Comparison of ENCODE assay signal across 17 cellular contexts in genomic region chr15:99605490-99605931, GRCh38. TPM values are rescaled to one million over a fixed set of nuclear protein-coding genes. Genes with fewer than 3 reads are reported as not detected.
DNase-seq lines count a peak whose midpoint lies in the region; ATAC-seq, FAIRE-seq and TF ChIP-seq lines count a peak whose summit lies in the region.
"Had no signal": no experiment of that assay in that cellular context is flagged by ENCODE, and none has a peak within 500 bp of the region (broad histone marks: within the 10 kb centered on the region; RNA-seq: fewer than 3 reads in every experiment).

No MANE protein-coding gene starts in this region.

- H3F3A ChIP-seq in neural progenitor cell (ENCODE audit: low read depth), result no peaks in the 10 kb centered on the region

- ATAC-seq in esophagus mucosa, result peak; percentile 74
- no peak for ATAC-seq in GM21515 (IDR thresholded peaks at IDR 0.05; ENCODE audit: unreplicated experiment)
- ATAC-seq in naive thymus-derived CD8-positive, alpha-beta T cell, result no peak

- TF ChIP-seq EP300 in esophagus muscularis mucosa (IDR thresholded peaks at IDR 0.05), result no peak

- no peak for TF ChIP-seq POLR2A in esophagus muscularis mucosa (IDR thresholded peaks at IDR 0.05; ENCODE audit: low read depth)

- peaks cover 26% of the 10 kb centered on the region for H3K9me3 Mint-ChIP-seq in neural progenitor cell
- H3K9me3 Mint-ChIP-seq in naive thymus-derived CD8-positive, alpha-beta T cell, result peaks cover 0 to under 1% (median 0%) of the 10 kb centered on the region in 9 donors

- H3K9me3 ChIP-seq in neural progenitor cell (ENCODE audit: low read depth) (no peaks in the 10 kb centered on the region), esophagus muscularis mucosa (no peaks in the 10 kb centered on the region)

- CTCF ChIA-PET in RWPE1 (lab: Yijun Ruan, JAX), result interaction anchor here (0.6 to 1.8 kb wide), 5 partner anchors 17 to 1184 kb away, joined by 3 to 7 read pairs (median 4); no protein-coding TSS in a partner anchor

- H3K27ac ChIP-seq in RWPE1 (peak overlapping the region; percentile 90), neural progenitor cell (peak overlapping the region; percentile 56), esophagus muscularis mucosa (replicated peaks in 1 of 4) (no peak overlapping the region)
- H3K27ac ChIP-seq: C4-2B had no signal

- no peak overlapping the region for H3K9ac ChIP-seq in neural progenitor cell

- intact Hi-C loops in esophagus muscularis mucosa (cut with DNase I), result no loop called here

- TF ChIP-seq CTCF in RWPE1 (conservative IDR thresholded peaks at IDR 0.05; ENCODE audit: low read depth) (no peak), neural progenitor cell (IDR thresholded peaks at IDR 0.05) (no peak), esophagus muscularis mucosa (IDR thresholded peaks at IDR 0.05) (no peak)

- no peak overlapping the region for H3K4me2 ChIP-seq in neural progenitor cell

- no peak overlapping the region for H3K4me3 Mint-ChIP-seq in neural progenitor cell
- no peak overlapping the region for H3K4me3 Mint-ChIP-seq in naive thymus-derived CD8-positive, alpha-beta T cell

- H3K36me3 Mint-ChIP-seq in neural progenitor cell, result peaks cover 37% of the 10 kb centered on the region
- H3K36me3 Mint-ChIP-seq in naive thymus-derived CD8-positive, alpha-beta T cell, result peaks cover 0 to 37% (median 18%) of the 10 kb centered on the region in 3 donors

- H3K79me2 ChIP-seq in neural progenitor cell (ENCODE audit: low read depth), result peaks cover 92% of the 10 kb centered on the region

- H3K27me3 ChIP-seq in neural progenitor cell (no peaks in the 10 kb centered on the region), esophagus muscularis mucosa (no peaks in the 10 kb centered on the region)

- POLR2A ChIA-PET in RWPE1 (lab: Yijun Ruan, JAX; ENCODE audit: low non-redundant PET), result interaction anchor here (0.6 kb wide), 1 partner anchor 9 kb away, joined by 5 read pairs; no protein-coding TSS in a partner anchor
- POLR2A ChIA-PET in naive thymus-derived CD8-positive, alpha-beta T cell (lab: Charles Lee), result interaction anchor here (0.5 to 0.6 kb wide), 2 partner anchors 100 to 321 kb away, joined by 3 read pairs; no protein-coding TSS in a partner anchor

- H3K4me1 ChIP-seq in neural progenitor cell (no peaks in the 10 kb centered on the region), esophagus muscularis mucosa (peaks cover 28 to 48% (median 42%) of the 10 kb centered on the region in 4 donors)

- peak overlapping the region; percentile 76 for H3K27ac Mint-ChIP-seq in neural progenitor cell
- H3K27ac Mint-ChIP-seq in naive thymus-derived CD8-positive, alpha-beta T cell, result peak overlapping the region in 1 of 10 donors; percentile 40

- H3K36me3 ChIP-seq in neural progenitor cell (peaks cover 5% of the 10 kb centered on the region), esophagus muscularis mucosa (peaks cover 0 to under 1% (median under 1%) of the 10 kb centered on the region in 4 donors)

- peaks cover 3% of the 10 kb centered on the region for H3K4me1 Mint-ChIP-seq in neural progenitor cell
- peaks cover 26 to 80% (median 64%) of the 10 kb centered on the region in 4 donors for H3K4me1 Mint-ChIP-seq in naive thymus-derived CD8-positive, alpha-beta T cell

- no peaks in the 10 kb centered on the region for H3K27me3 Mint-ChIP-seq in neural progenitor cell (ENCODE audit: insufficient read depth, low read depth)
- no peaks in the 10 kb centered on the region for H3K27me3 Mint-ChIP-seq in naive thymus-derived CD8-positive, alpha-beta T cell

- H2AFZ ChIP-seq in neural progenitor cell (replicated peaks), result no peak overlapping the region

- DNase-seq in GM18507 (ENCODE audit: extremely low spot score, insufficient read length, low read depth) (no peak), RWPE1 (ENCODE audit: low spot score) (peak; percentile 71), neural progenitor cell (ENCODE audit: low spot score) (no peak), Kasumi-1 (lab: John Stamatoyannopoulos, UW) (no peak), esophagus muscularis mucosa (ENCODE audit: extremely low spot score) (no peak)
- no peak for DNase-seq in naive thymus-derived CD8-positive, alpha-beta T cell
- DNase-seq: activated CD4-positive, alpha-beta T cell treated with anti-CD3 and anti-CD28 coated beads for 48 hours; activated gamma-delta T cell treated with Interleukin-2 at 50 U/mL for 16 hours; GOT3; NCI-H1436 treated with DMSO at 0.1 percent for 48 hours; NCI-H524 treated with DMSO at 0.1 percent for 48 hours; stimulated activated CD4-positive, alpha-beta T cell treated with anti-CD3 and anti-CD28 coated beads, Interleukin-4, amount 100 ng/mL, for 24 hours; stimulated activated naive CD4-positive, alpha-beta T cell; T-helper 1 cell had no signal

- peaks cover 22% of the 10 kb centered on the region for H4K20me1 ChIP-seq in neural progenitor cell (ENCODE audit: low read depth)

- H3K4me3 ChIP-seq in neural progenitor cell (no peak overlapping the region), esophagus muscularis mucosa (no peak overlapping the region)

- peak; percentile 42 for FAIRE-seq in GM18507 (lab: Jason Lieb, UNC)

- 75% methylated on average over 6 of the region's 6 CpGs for WGBS in esophagus muscularis mucosa

RNA-seq across cellular contexts. Expression of gene MEF2A, which starts 39.7 kb away (rescaled TPM):
- total RNA-seq in esophagus mucosa, result 25.5 TPM
- total RNA-seq in neural progenitor cell (ENCODE audit: low replicate concordance), result 32.1 and 61.9 TPM in 2 replicates
- total RNA-seq in esophagus muscularis mucosa, result 10 to 100 TPM; 63.1 to 76.7 (median 73.3) TPM
- total RNA-seq in naive thymus-derived CD8-positive, alpha-beta T cell, result 10 to 100 TPM; 42.7 to 43.9 TPM
- 10 to 100 TPM; 14.6 to 22.4 (median 14.7) TPM for polyA plus RNA-seq in naive thymus-derived CD8-positive, alpha-beta T cell

Comparison
In these comparisons a context has a peak if more than half of its experiments do, and no peak if none do; other contexts are left out.
1. H3K27ac ChIP-seq: peak in RWPE1 (single experiment) and neural progenitor cell (single experiment); none in esophagus muscularis mucosa (0 of 4).